8 cellular contexts compared by ENCODE assay signal in genomic region chr14:70255071-70256057, GRCh38.
DNase-seq lines count a peak whose midpoint lies in the region; ATAC-seq, FAIRE-seq and TF ChIP-seq lines count a peak whose summit lies in the region.
"Not testable (repeated sequence)": the region's sequence is repeated elsewhere in the genome, so short reads cannot be mapped to it uniquely, and the experiment has no call there.

No MANE protein-coding gene starts in this region.

- H3K9me3 ChIP-seq in astrocyte (ENCODE audit: insufficient read depth, low read depth, low read length); cardiac muscle cell (ENCODE audit: low read depth): not testable (repeated sequence)

- not testable (repeated sequence) for H3K79me2 ChIP-seq in astrocyte (ENCODE audit: insufficient read depth, low read length)

- POLR2A ChIA-PET in naive thymus-derived CD8-positive, alpha-beta T cell (lab: Charles Lee), result interaction anchor here (1.1 kb wide), 1 partner anchor 105 kb away, joined by 5 read pairs; the partner anchor contains the start of gene COX16

- H3K27me3 Mint-ChIP-seq in astrocyte (ENCODE audit: low read depth, unreplicated experiment), result not testable (repeated sequence)
- peaks cover 27 to 67% (median 58%) of the 10 kb centered on the region in 5 donors for H3K27me3 Mint-ChIP-seq in naive thymus-derived CD8-positive, alpha-beta T cell

- H3K9me3 Mint-ChIP-seq in astrocyte (ENCODE audit: unreplicated experiment), result not testable (repeated sequence)
- H3K9me3 Mint-ChIP-seq in naive thymus-derived CD8-positive, alpha-beta T cell, result peaks cover 0 to 17% (median 0%) of the 10 kb centered on the region in 9 donors

- FAIRE-seq in astrocyte (lab: Jason Lieb, UNC), result not testable (repeated sequence)

- TF ChIP-seq CTCF in VCaP (conservative IDR thresholded peaks at IDR 0.05); astrocyte (IDR thresholded peaks at IDR 0.05; ENCODE audit: insufficient read depth, low read depth, low read length); cardiac muscle cell (IDR thresholded peaks at IDR 0.05; ENCODE audit: low read depth, low read length): not testable (repeated sequence)

- H3K36me3 ChIP-seq in astrocyte (ENCODE audit: insufficient read depth, low read length); cardiac muscle cell: not testable (repeated sequence)

- not testable (repeated sequence) for H3K4me1 ChIP-seq in astrocyte (ENCODE audit: insufficient read depth, low read length); cardiac muscle cell (ENCODE audit: low read depth)

- H3K27ac Mint-ChIP-seq in astrocyte (ENCODE audit: unreplicated experiment), result not testable (repeated sequence)
- peak overlapping the region in 4 of 10 donors; percentile 15 to 78 (median 61) for H3K27ac Mint-ChIP-seq in naive thymus-derived CD8-positive, alpha-beta T cell

- H3K9ac ChIP-seq in astrocyte (ENCODE audit: low read length), result not testable (repeated sequence)

- H3K36me3 Mint-ChIP-seq in astrocyte (ENCODE audit: low read depth, unreplicated experiment), result not testable (repeated sequence)
- peaks cover 3 to 12% (median 6%) of the 10 kb centered on the region in 3 donors for H3K36me3 Mint-ChIP-seq in naive thymus-derived CD8-positive, alpha-beta T cell

- ATAC-seq in naive thymus-derived CD8-positive, alpha-beta T cell, result peak; percentile 76 to 77

- peak overlapping the region; percentile 81 for H3K4me3 Mint-ChIP-seq in astrocyte (ENCODE audit: unreplicated experiment)
- H3K4me3 Mint-ChIP-seq in naive thymus-derived CD8-positive, alpha-beta T cell, result peak overlapping the region; percentile 71 to 84 (median 82)

- not testable (repeated sequence) for H3K4me1 Mint-ChIP-seq in astrocyte (ENCODE audit: low read depth, unreplicated experiment)
- H3K4me1 Mint-ChIP-seq in naive thymus-derived CD8-positive, alpha-beta T cell, result peaks cover 6 to 12% (median 8%) of the 10 kb centered on the region in 4 donors

- H3K4me3 ChIP-seq in astrocyte (ENCODE audit: insufficient read depth, low read depth, low read length), result not testable (repeated sequence)
- H3K4me3 ChIP-seq in cardiac muscle cell, result peak overlapping the region; percentile 7

- H2AFZ ChIP-seq in astrocyte (ENCODE audit: low read depth, low read length), result peak overlapping the region; percentile 34

- peak overlapping the region; percentile 30 for H3K4me2 ChIP-seq in astrocyte (ENCODE audit: low read length)

- H4K20me1 ChIP-seq in astrocyte (ENCODE audit: insufficient read depth, low read length), result not testable (repeated sequence)

- DNase-seq in COLO668 (lab: John Stamatoyannopoulos, UW; ENCODE audit: unreplicated experiment) (peak; percentile 62), HT1080 (ENCODE audit: low read depth) (peak; percentile 52), NCI-H2227 treated with DMSO at 0.1 percent for 48 hours (lab: John Stamatoyannopoulos, UW) (peak; percentile 52), cardiac muscle cell (ENCODE audit: low read depth in 1 of 2, low spot score in 1 of 2) (peak in 1 of 2 donors; percentile 34)
- not testable (repeated sequence) for DNase-seq in astrocyte (ENCODE audit: low read depth)
- peak in 8 of 10 donors; percentile 19 to 70 (median 30) for DNase-seq in naive thymus-derived CD8-positive, alpha-beta T cell
- DNase-seq in stimulated activated naive CD4-positive, alpha-beta T cell (lab: John Stamatoyannopoulos, UW), result peak in 4 of 6 experiments; percentile 19 to 52 (median 35)

- not testable (repeated sequence) for H3K27me3 ChIP-seq in astrocyte (ENCODE audit: insufficient read depth, low read length); cardiac muscle cell

- peak overlapping the region; percentile 53 for H3K27ac ChIP-seq in VCaP
- H3K27ac ChIP-seq in astrocyte (ENCODE audit: low read depth, low read length); cardiac muscle cell: not testable (repeated sequence)
